ENCODE assay signal across 8 cellular contexts in the genomic region with DNA sequence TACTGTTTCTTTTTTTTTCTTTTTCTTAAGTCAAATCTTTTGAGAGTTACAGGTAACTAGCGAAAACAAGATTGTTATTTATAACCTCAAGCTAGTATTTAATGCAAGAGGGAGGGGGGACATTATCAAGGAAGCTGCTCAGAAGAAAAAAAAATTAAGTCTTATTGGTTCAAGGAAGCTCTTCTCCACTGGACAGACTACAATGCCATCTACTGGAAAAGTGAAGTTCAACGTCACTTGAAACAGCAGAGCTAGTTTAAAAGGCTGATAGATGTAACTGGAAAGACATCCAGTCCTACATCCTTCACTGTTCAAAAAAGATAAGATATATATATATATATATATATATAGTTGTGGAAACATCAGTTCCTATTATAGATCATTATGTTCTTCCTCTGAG.
DNase-seq lines count a peak whose midpoint lies in the region; FAIRE-seq and TF ChIP-seq lines count a peak whose summit lies in the region.

No MANE protein-coding gene starts in this region.

- no peaks in the 10 kb centered on the region for H3K79me2 ChIP-seq in endothelial cell of umbilical vein (ENCODE audit: control insufficient read depth, insufficient read depth, low read length)

- no peaks in the 10 kb centered on the region for H3K4me1 ChIP-seq in endothelial cell of umbilical vein (ENCODE audit: control insufficient read depth, extremely low read depth, insufficient read depth, low read length)
- H3K4me1 ChIP-seq in testis: no peaks in the 10 kb centered on the region

- in situ Hi-C loops in Caki2 (cut with HindIII; ENCODE audit: low pct_unique_long_range_greater_than_20kb, low sequenced_read_pairs): no loop called here

- CTCF ChIA-PET in endothelial cell of umbilical vein (lab: Charles Lee): interaction anchor here (0.7 to 1.5 kb wide), 23 partner anchors 10 to 1757 kb away, joined by 3 to 36 read pairs (median 4); no protein-coding TSS in a partner anchor

- H3K27me3 ChIP-seq in endothelial cell of umbilical vein (ENCODE audit: control insufficient read depth in 2 of 2, insufficient read depth in 2 of 2, low read length in 2 of 2) (no peaks in the 10 kb centered on the region), testis (no peaks in the 10 kb centered on the region)

- H3K9me1 ChIP-seq in endothelial cell of umbilical vein (replicated peaks; ENCODE audit: control insufficient read depth, extremely low read depth, insufficient read depth, low read length): no peaks in the 10 kb centered on the region

- H3K9me3 ChIP-seq in endothelial cell of umbilical vein (replicated peaks; ENCODE audit: control insufficient read depth, insufficient read depth, low read length) (no peaks in the 10 kb centered on the region), testis (no peaks in the 10 kb centered on the region)

- peak in 1 of 2 donors; percentile 34 for TF ChIP-seq CTCF in endothelial cell of umbilical vein (IDR thresholded peaks at IDR 0.05; ENCODE audit: extremely low read depth in 1 of 2, insufficient read depth in 1 of 2, low read depth in 1 of 2, low read length in 2 of 2)
- peak in 1 of 3 experiments; percentile 29 for TF ChIP-seq CTCF in testis (IDR thresholded peaks at IDR 0.05)

- DNase-seq in Caki2 (ENCODE audit: low read depth): peak; percentile 46
- DNase-seq in HuH-7.5 (ENCODE audit: low spot score): peak; percentile 29
- peak; percentile 68 for DNase-seq in OCI-M1 (lab: John Stamatoyannopoulos, UW)
- peak; percentile 65 for DNase-seq in endothelial cell of umbilical vein (ENCODE audit: low read depth, low spot score)
- DNase-seq in non-pigmented ciliary epithelial cell (ENCODE audit: low read depth): peak; percentile 54
- DNase-seq in stimulated activated naive CD4-positive, alpha-beta T cell treated with Interleukin-2 at 50 U/mL for 16 hours (lab: John Stamatoyannopoulos, UW): no peak
- DNase-seq in activated CD4-positive, alpha-beta T cell treated with anti-CD3 and anti-CD28 coated beads for 48 hours: no peak
- no peak for DNase-seq in testis

- intact Hi-C loops in endothelial cell of umbilical vein (cut with micrococcal nuclease): loop anchor here (1.0 to 5.0 kb wide), 3 partner anchors 1376 to 1636 kb away; no protein-coding TSS in a partner anchor
- intact Hi-C loops in testis (cut with DNase I; ENCODE audit: low total_unique reads): no loop called here

- no peaks in the 10 kb centered on the region for H3K36me3 ChIP-seq in endothelial cell of umbilical vein (ENCODE audit: control insufficient read depth in 2 of 2, extremely low read depth in 1 of 2, insufficient read depth in 2 of 2, low read length in 2 of 2)
- H3K36me3 ChIP-seq in testis (ENCODE audit: low read depth, missing control alignments): no peaks in the 10 kb centered on the region

- TF ChIP-seq POLR2A in endothelial cell of umbilical vein (IDR thresholded peaks at IDR 0.05; ENCODE audit: low read depth, low read length) (no peak), testis (IDR thresholded peaks at IDR 0.05) (no peak)

- BruUV-seq in endothelial cell of umbilical vein (replicated peaks; lab: Mats Ljungman, UMichigan): no TSS peak

- no peak overlapping the region for H2AFZ ChIP-seq in endothelial cell of umbilical vein (ENCODE audit: low read depth, low read length)

- FAIRE-seq in endothelial cell of umbilical vein (lab: Jason Lieb, UNC): no peak

- H3K27ac ChIP-seq in endothelial cell of umbilical vein (ENCODE audit: insufficient read depth, low read depth, low read length): no peak overlapping the region
- H3K27ac ChIP-seq in testis: no peak overlapping the region

- WGBS in testis, 2 donors: 16 to 19% methylated on average over 2 of the region's 2 CpGs

- no peaks in the 10 kb centered on the region for H4K20me1 ChIP-seq in endothelial cell of umbilical vein (replicated peaks; ENCODE audit: control insufficient read depth, extremely low read depth, insufficient read depth, low read length)

- H3K4me3 ChIP-seq in endothelial cell of umbilical vein (replicated peaks in 1 of 3; ENCODE audit: insufficient read depth in 1 of 3, low read depth in 1 of 3, low read length in 3 of 3) (no peak overlapping the region), testis (no peak overlapping the region)

- H3K4me2 ChIP-seq in endothelial cell of umbilical vein (ENCODE audit: insufficient read depth, low read length): no peak overlapping the region

- dilution Hi-C loops in endothelial cell of umbilical vein (cut with MboI; ENCODE audit: extremely low pct_ligation_motif_present, low sequenced_read_pairs): no loop called here

- POLR2A ChIA-PET in endothelial cell of umbilical vein (lab: Charles Lee): no interaction called here

- no peak overlapping the region for H3K9ac ChIP-seq in endothelial cell of umbilical vein (replicated peaks; ENCODE audit: extremely low read depth, insufficient read depth, low read length)

TF ChIP-seq in endothelial cell of umbilical vein, 7 proteins besides CTCF, POLR2A, EP300 and RAD21:
- TF ChIP-seq FOS (IDR thresholded peaks at IDR 0.05; ENCODE audit: borderline replicate concordance, insufficient read depth, low read length): no peak
- no peak for TF ChIP-seq POLR2AphosphoS5 (IDR thresholded peaks at IDR 0.05; ENCODE audit: insufficient read depth, low read depth, low read length)
- no peak for TF ChIP-seq EZH2 (IDR thresholded peaks at IDR 0.05; ENCODE audit: borderline replicate concordance, low read depth, low read length, severe bottlenecking)
- no peak for TF ChIP-seq MAX (IDR thresholded peaks at IDR 0.05; ENCODE audit: insufficient read depth, insufficient read length)
- TF ChIP-seq JUN (IDR thresholded peaks at IDR 0.05; ENCODE audit: borderline replicate concordance, insufficient read depth, insufficient read length, low read depth): no peak
- TF ChIP-seq GATA2 (IDR thresholded peaks at IDR 0.05; ENCODE audit: insufficient read depth, insufficient read length, low read depth, low read length): no peak
- TF ChIP-seq MYC (IDR thresholded peaks at IDR 0.05; ENCODE audit: low read depth, low read length): no peak

Comparison
In these comparisons a context has a peak if more than half of its experiments do, and no peak if none do; other contexts are left out.
1. DNase-seq: peak in Caki2 (single experiment), HuH-7.5 (single experiment), OCI-M1 (single experiment), endothelial cell of umbilical vein (single experiment) and non-pigmented ciliary epithelial cell (single experiment); none in stimulated activated naive CD4-positive, alpha-beta T cell treated with Interleukin-2 at 50 U/mL for 16 hours (single experiment), activated CD4-positive, alpha-beta T cell treated with anti-CD3 and anti-CD28 coated beads for 48 hours (single experiment) and testis (single experiment).